1 cellular context compared by ENCODE assay signal in the genomic region with DNA sequence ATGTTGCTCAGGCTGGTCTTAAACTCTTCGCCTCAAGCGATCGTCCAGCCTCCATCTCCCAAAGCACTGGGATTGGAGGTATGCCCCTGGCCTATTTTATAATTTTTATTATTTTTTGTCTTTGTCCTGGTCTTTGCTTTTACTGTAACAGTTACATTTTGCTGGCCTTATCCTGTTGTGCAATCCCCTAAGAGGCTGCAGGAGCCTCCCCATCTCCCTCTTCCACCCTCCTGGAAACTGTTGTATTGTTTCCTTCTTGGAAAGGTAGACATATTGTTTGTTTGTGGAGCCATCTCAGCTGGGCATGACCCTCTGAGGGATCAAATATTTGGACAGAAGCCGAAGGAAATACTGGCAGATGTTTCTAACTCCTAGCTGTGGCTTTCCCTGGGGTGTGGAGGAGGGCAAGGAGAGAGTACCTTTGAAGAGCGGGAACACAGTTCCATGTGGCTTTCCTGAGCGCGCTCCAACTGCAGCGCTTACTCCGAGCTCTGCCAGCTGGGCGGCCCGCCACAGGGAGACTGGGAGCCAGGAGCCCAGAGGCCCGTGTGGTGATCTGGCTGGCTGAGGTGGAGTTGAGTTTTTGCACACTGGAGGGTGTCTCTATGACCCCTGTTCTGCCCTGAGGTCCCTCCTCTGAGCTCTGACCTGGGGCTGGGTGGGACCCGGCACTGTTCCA.
TF ChIP-seq lines count a peak whose summit lies in the region.

No MANE protein-coding gene starts in this region.

TF ChIP-seq in K562, 482 proteins besides CTCF, POLR2A, EP300 and RAD21:
- TF ChIP-seq BMI1 (IDR thresholded peaks at IDR 0.05; ENCODE audit: low read length) (no peak), TRIM28 (IDR thresholded peaks at IDR 0.05) (no peak), ZNF764 (CRISPR knock-in tag; IDR thresholded peaks at IDR 0.05; ENCODE audit: low read depth) (no peak), CEBPG (CRISPR knock-in tag; IDR thresholded peaks at IDR 0.05) (no peak), CEBPG (tag; conservative IDR thresholded peaks at IDR 0.05 in 1 of 2, IDR thresholded peaks at IDR 0.05 in 1 of 2) (peak; percentile 9 to 64; a peak in 3 of 4 replicates), SUPT5H (IDR thresholded peaks at IDR 0.05) (no peak), ZC3H11A (IDR thresholded peaks at IDR 0.05; ENCODE audit: low read depth, low read length) (no peak), ZNF79 (CRISPR knock-in tag; IDR thresholded peaks at IDR 0.05; ENCODE audit: low read depth) (no peak), NFIX (CRISPR knock-in tag; IDR thresholded peaks at IDR 0.05; ENCODE audit: low read depth) (no peak), POLR2AphosphoS5 (IDR thresholded peaks at IDR 0.05; ENCODE audit: control insufficient read depth, insufficient read depth, low read depth, low read length) (no peak), CEBPB (tag; IDR thresholded peaks at IDR 0.05) (peak; percentile 66), ZNF696 (CRISPR knock-in tag; conservative IDR thresholded peaks at IDR 0.05) (no peak), MYBL2 (IDR thresholded peaks at IDR 0.05; ENCODE audit: low read depth) (no peak), MYBL2 (CRISPR knock-in tag; IDR thresholded peaks at IDR 0.05; ENCODE audit: borderline replicate concordance) (no peak)
